ENCODE assay signal across 6 cellular contexts in the genomic region with DNA sequence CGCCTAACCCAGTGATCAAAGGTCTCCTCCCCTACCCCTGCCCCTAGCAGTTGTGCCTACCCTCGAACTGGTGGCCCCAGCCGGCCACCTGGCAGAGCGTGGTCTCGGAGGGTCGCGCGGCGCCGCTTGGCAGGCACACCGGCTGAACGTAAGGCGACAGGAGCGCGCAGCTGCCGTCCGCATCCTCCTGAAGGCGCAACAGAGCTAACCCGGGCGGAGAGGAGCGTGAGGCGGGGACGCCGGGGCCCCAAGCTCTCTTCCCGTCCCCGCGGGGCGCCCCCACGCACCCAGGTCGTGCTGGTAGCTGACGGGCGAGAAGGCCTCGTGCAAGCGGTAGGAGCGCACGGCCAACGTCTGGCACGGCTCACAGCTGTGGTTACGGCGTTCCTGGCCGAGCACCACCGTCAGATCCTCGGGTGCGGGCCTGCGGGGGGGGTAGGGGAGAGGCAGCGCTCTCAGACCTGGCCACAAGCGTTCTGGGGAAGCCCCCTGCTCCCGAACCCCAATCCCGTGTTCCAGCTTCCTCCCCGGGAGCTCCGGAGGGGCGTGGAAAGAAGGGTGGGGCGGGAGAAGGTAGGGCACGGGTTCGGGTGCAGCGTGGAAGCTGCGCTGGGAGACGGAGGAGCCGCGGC. TPM values are rescaled to one million over a fixed set of nuclear protein-coding genes. Genes with fewer than 3 reads are reported as not detected.
DNase-seq lines count a peak whose midpoint lies in the region; ATAC-seq and TF ChIP-seq lines count a peak whose summit lies in the region.

No MANE protein-coding gene starts in this region.

- no peaks in the 10 kb centered on the region for H3K9me3 ChIP-seq in cardiac muscle cell (ENCODE audit: low read depth)
- no peaks in the 10 kb centered on the region for H3K9me3 ChIP-seq in Loucy (ENCODE audit: insufficient read depth, low read depth, low read length)

- peak in 1 of 2 donors; percentile 34 for DNase-seq in cardiac muscle cell (ENCODE audit: low read depth in 1 of 2, low spot score in 1 of 2)
- no peak for DNase-seq in cardiac septum (ENCODE audit: low spot score)
- DNase-seq in activated naive CD8-positive, alpha-beta T cell treated with anti-CD3 and anti-CD28 coated beads, Interleukin-2, amount 50 U/mL, for 24 hours, result peak; percentile 50
- peak; percentile 18 to 79 (median 64) for DNase-seq in naive thymus-derived CD8-positive, alpha-beta T cell
- DNase-seq in cortex of kidney (lab: John Stamatoyannopoulos, UW), result no peak

- no peaks in the 10 kb centered on the region for H3K9me3 Mint-ChIP-seq in activated naive CD8-positive, alpha-beta T cell treated with anti-CD3 and anti-CD28 coated beads, Interleukin-2, amount 50 U/mL, for 24 hours
- no peaks in the 10 kb centered on the region for H3K9me3 Mint-ChIP-seq in naive thymus-derived CD8-positive, alpha-beta T cell

- POLR2A ChIA-PET in naive thymus-derived CD8-positive, alpha-beta T cell (lab: Charles Lee), result interaction anchor here (0.6 to 34.6 kb wide), 20 partner anchors 10 to 294 kb away, joined by 3 to 1530 read pairs (median 4); partner anchors contain the start of genes GRK6, LMAN2, MXD3 and PDLIM7

- no peak overlapping the region for H3K27ac ChIP-seq in cardiac muscle cell

- H3K9me2 ChIP-seq in Loucy (replicated peaks; ENCODE audit: low read depth, low read length), result no peaks in the 10 kb centered on the region

- H3K9ac ChIP-seq in Loucy (ENCODE audit: low read depth, low read length, poor library complexity, severe bottlenecking), result peak overlapping the region; percentile 85

- H3K36me3 ChIP-seq in cardiac muscle cell (no peaks in the 10 kb centered on the region), Loucy (ENCODE audit: insufficient read depth, low read length) (no peaks in the 10 kb centered on the region)

- no peaks in the 10 kb centered on the region for H4K20me1 ChIP-seq in Loucy (ENCODE audit: insufficient read depth, low read length, poor library complexity, severe bottlenecking)

- H3K4me2 ChIP-seq in Loucy (ENCODE audit: low read depth, low read length, poor library complexity, severe bottlenecking), result peak overlapping the region; percentile 79

- H3F3A ChIP-seq in Loucy (ENCODE audit: low read depth), result no peaks in the 10 kb centered on the region

- peak; percentile 6 for ATAC-seq in activated naive CD8-positive, alpha-beta T cell treated with anti-CD3 and anti-CD28 coated beads, Interleukin-2, amount 50 U/mL, for 24 hours
- ATAC-seq in naive thymus-derived CD8-positive, alpha-beta T cell, result peak; percentile 45 to 64

- peaks cover 28% of the 10 kb centered on the region for H3K4me1 Mint-ChIP-seq in activated naive CD8-positive, alpha-beta T cell treated with anti-CD3 and anti-CD28 coated beads, Interleukin-2, amount 50 U/mL, for 24 hours
- peaks cover 2 to 47% (median 36%) of the 10 kb centered on the region in 4 donors for H3K4me1 Mint-ChIP-seq in naive thymus-derived CD8-positive, alpha-beta T cell

- no peaks in the 10 kb centered on the region for H3K4me1 ChIP-seq in cardiac muscle cell (ENCODE audit: low read depth)
- peaks cover 21% of the 10 kb centered on the region for H3K4me1 ChIP-seq in Loucy (ENCODE audit: insufficient read depth, low read length, poor library complexity, severe bottlenecking)

- no peak overlapping the region for H3K27ac Mint-ChIP-seq in activated naive CD8-positive, alpha-beta T cell treated with anti-CD3 and anti-CD28 coated beads, Interleukin-2, amount 50 U/mL, for 24 hours
- peak overlapping the region in 5 of 10 donors; percentile 51 to 88 (median 55) for H3K27ac Mint-ChIP-seq in naive thymus-derived CD8-positive, alpha-beta T cell

- H3K27me3 Mint-ChIP-seq in activated naive CD8-positive, alpha-beta T cell treated with anti-CD3 and anti-CD28 coated beads, Interleukin-2, amount 50 U/mL, for 24 hours, result peaks cover 26% of the 10 kb centered on the region
- peaks cover 0 to 9% (median 0%) of the 10 kb centered on the region in 5 donors for H3K27me3 Mint-ChIP-seq in naive thymus-derived CD8-positive, alpha-beta T cell

- H3K4me3 ChIP-seq in cardiac muscle cell (peak overlapping the region; percentile 38), Loucy (ENCODE audit: low read length, poor library complexity, severe bottlenecking) (peak overlapping the region; percentile 67)

- peak overlapping the region; percentile 66 for H2AFZ ChIP-seq in Loucy (ENCODE audit: low read length)

- H3K36me3 Mint-ChIP-seq in activated naive CD8-positive, alpha-beta T cell treated with anti-CD3 and anti-CD28 coated beads, Interleukin-2, amount 50 U/mL, for 24 hours (ENCODE audit: low read depth), result no peaks in the 10 kb centered on the region
- no peaks in the 10 kb centered on the region for H3K36me3 Mint-ChIP-seq in naive thymus-derived CD8-positive, alpha-beta T cell

- peak overlapping the region; percentile 73 for H3K4me3 Mint-ChIP-seq in activated naive CD8-positive, alpha-beta T cell treated with anti-CD3 and anti-CD28 coated beads, Interleukin-2, amount 50 U/mL, for 24 hours
- H3K4me3 Mint-ChIP-seq in naive thymus-derived CD8-positive, alpha-beta T cell, result peak overlapping the region; percentile 75 to 89 (median 82)

- H3K27me3 ChIP-seq in cardiac muscle cell (peaks cover 74% of the 10 kb centered on the region), Loucy (ENCODE audit: insufficient read depth, low read length, poor library complexity, severe bottlenecking) (no peaks in the 10 kb centered on the region)

- TF ChIP-seq CTCF in cardiac muscle cell (IDR thresholded peaks at IDR 0.05; ENCODE audit: low read depth, low read length) (no peak), Loucy (conservative IDR thresholded peaks at IDR 0.05; ENCODE audit: low read length) (no peak)

- intact Hi-C loops in cardiac septum (cut with DNase I), result no loop called here

- H3K79me2 ChIP-seq in Loucy (ENCODE audit: insufficient read depth, low read length), result no peaks in the 10 kb centered on the region

RNA-seq across cellular contexts. Expression of gene PFN3, which starts 2.8 kb away (rescaled TPM):
- total RNA-seq in cardiac muscle cell (not detected in 2 replicates), cardiac septum (not detected)
- polyA plus RNA-seq in cardiac muscle cell, result not detected in 2 replicates
- total RNA-seq in naive thymus-derived CD8-positive, alpha-beta T cell, result not detected
- not detected for polyA plus RNA-seq in naive thymus-derived CD8-positive, alpha-beta T cell

RNA-seq across cellular contexts. Expression of gene F12, which starts 6.1 kb away (rescaled TPM):
- total RNA-seq in cardiac muscle cell (3.4 and 4.6 TPM in 2 replicates), cardiac septum (not detected)
- 5.0 and 13.6 TPM in 2 replicates for polyA plus RNA-seq in cardiac muscle cell
- total RNA-seq in naive thymus-derived CD8-positive, alpha-beta T cell, result not detected
- polyA plus RNA-seq in naive thymus-derived CD8-positive, alpha-beta T cell, result under 1 TPM; 0.21 to 0.26 (median 0.25) TPM

RNA-seq across cellular contexts. Expression of gene SLC34A1, which starts 19.1 kb away (rescaled TPM):
- total RNA-seq in cardiac muscle cell, result not detected in 2 replicates
- not detected in 2 replicates for polyA plus RNA-seq in cardiac muscle cell
- not detected for total RNA-seq in cardiac septum
- total RNA-seq in naive thymus-derived CD8-positive, alpha-beta T cell, result under 1 TPM; 0.16 to 0.25 TPM
- not detected for polyA plus RNA-seq in naive thymus-derived CD8-positive, alpha-beta T cell

RNA-seq across cellular contexts. Expression of gene GRK6, which starts 23.2 kb away (rescaled TPM):
- total RNA-seq in cardiac muscle cell (43.7 and 62.1 TPM in 2 replicates), cardiac septum (20.2 TPM)
- 39.6 and 62.0 TPM in 2 replicates for polyA plus RNA-seq in cardiac muscle cell
- 100 to 1,000 TPM; 176 to 181 TPM for total RNA-seq in naive thymus-derived CD8-positive, alpha-beta T cell
- polyA plus RNA-seq in naive thymus-derived CD8-positive, alpha-beta T cell, result 100 to 1,000 TPM in 2 of 3 donors, 10 to 100 TPM in 1; 83.1 to 204 (median 104) TPM

RNA-seq across cellular contexts. Expression of gene PRR7, which starts 43.3 kb away (rescaled TPM):
- total RNA-seq in cardiac muscle cell (26.4 and 29.0 TPM in 2 replicates), cardiac septum (5.1 TPM)
- 27.1 and 29.2 TPM in 2 replicates for polyA plus RNA-seq in cardiac muscle cell
- total RNA-seq in naive thymus-derived CD8-positive, alpha-beta T cell, result 1 to 10 TPM; 7.6 to 7.7 TPM
- polyA plus RNA-seq in naive thymus-derived CD8-positive, alpha-beta T cell, result 10 to 100 TPM; 14.6 to 21.6 (median 20.6) TPM

Comparison
In these comparisons a context has a peak if more than half of its experiments do, and no peak if none do; other contexts are left out.
1. DNase-seq: peak in activated naive CD8-positive, alpha-beta T cell treated with anti-CD3 and anti-CD28 coated beads, Interleukin-2, amount 50 U/mL, for 24 hours (single experiment) and naive thymus-derived CD8-positive, alpha-beta T cell (10 of 10); none in cardiac septum (single experiment) and cortex of kidney (single experiment).